Comparison of ENCODE assay signal across 10 cellular contexts in genomic region chr14:93009471-93010117, GRCh38.
A peak's percentile ranks its signal among the peaks of the same experiment; 100 is the strongest.
DNase-seq lines count a peak whose midpoint lies in the region; ATAC-seq and TF ChIP-seq lines count a peak whose summit lies in the region.
"Had no signal": no experiment of that assay in that cellular context is flagged by ENCODE, and none has a peak within 500 bp of the region (broad histone marks: within the 10 kb centered on the region; RNA-seq: fewer than 3 reads in every experiment).

No MANE protein-coding gene starts in this region.

- intact Hi-C loops in left ventricle myocardium inferior (cut with micrococcal nuclease) = no loop called here

- no peak overlapping the region for H3K4me3 ChIP-seq in WERI-Rb-1 (ENCODE audit: low read depth, low read length)
- H3K4me3 ChIP-seq in left ventricle myocardium inferior = no peak overlapping the region
- no peak overlapping the region for H3K4me3 ChIP-seq in rectal smooth muscle tissue (ENCODE audit: low read length)

- H3K4me1 Mint-ChIP-seq in T-cell = peaks cover 23 to 27% (median 26%) of the 10 kb centered on the region in 3 donors

- POLR2A ChIA-PET in T-cell (lab: Charles Lee) = interaction anchor here in 1 of 2 donors (0.5 kb wide), 1 partner anchor 282 kb away, joined by 5 read pairs; no protein-coding TSS in a partner anchor

- H3K9ac ChIP-seq in rectal smooth muscle tissue (ENCODE audit: low read length) = no peak overlapping the region

- H3K27me3 Mint-ChIP-seq in T-cell = no peaks in the 10 kb centered on the region
- H3K27me3 Mint-ChIP-seq: CD4-positive, CD25-positive, alpha-beta regulatory T cell had no signal

- no peaks in the 10 kb centered on the region for H3K9me3 Mint-ChIP-seq in T-cell
- H3K9me3 Mint-ChIP-seq: CD4-positive, CD25-positive, alpha-beta regulatory T cell had no signal

- H3K36me3 ChIP-seq in WERI-Rb-1 (peaks cover 5% of the 10 kb centered on the region; the same call in 1 of the 2 replicates), left ventricle myocardium inferior (no peaks in the 10 kb centered on the region), rectal smooth muscle tissue (ENCODE audit: control insufficient read depth, insufficient read depth, low read length) (no peaks in the 10 kb centered on the region)

- H3K9me3 ChIP-seq in WERI-Rb-1 (ENCODE audit: severe bottlenecking) = no peaks in the 10 kb centered on the region
- no peaks in the 10 kb centered on the region for H3K9me3 ChIP-seq in left ventricle myocardium inferior (replicated peaks)

- TF ChIP-seq CTCF in C4-2B (conservative IDR thresholded peaks at IDR 0.05) (no peak), WERI-Rb-1 (IDR thresholded peaks at IDR 0.05; ENCODE audit: low read depth, low read length) (no peak), left ventricle myocardium inferior (IDR thresholded peaks at IDR 0.05; ENCODE audit: borderline replicate concordance) (no peak)

- CTCF ChIA-PET in T-cell (lab: Charles Lee) = no interaction called here

- ATAC-seq in T-cell (replicated peaks in 1 of 4) = no peak
- no peak for ATAC-seq in HG02623 (IDR thresholded peaks at IDR 0.05; ENCODE audit: unreplicated experiment)
- ATAC-seq: esophagus mucosa had no signal

- H3K27ac ChIP-seq in C4-2B = peak overlapping the region; percentile 98; the same call in 1 of the 2 replicates
- H3K27ac ChIP-seq in WERI-Rb-1 = peak overlapping the region; percentile 91
- H3K27ac ChIP-seq in left ventricle myocardium inferior (replicated peaks) = peak overlapping the region; percentile 87
- peak overlapping the region; percentile 46 for H3K27ac ChIP-seq in rectal smooth muscle tissue (ENCODE audit: low read depth, low read length)

- H3K27me3 ChIP-seq in WERI-Rb-1 (ENCODE audit: insufficient read depth, low read depth, severe bottlenecking) (no peaks in the 10 kb centered on the region), left ventricle myocardium inferior (ENCODE audit: low read depth) (no peaks in the 10 kb centered on the region), rectal smooth muscle tissue (ENCODE audit: control insufficient read depth, insufficient read depth, low read length) (no peaks in the 10 kb centered on the region)

- no peak overlapping the region for H3K27ac Mint-ChIP-seq in T-cell

- H3K36me3 Mint-ChIP-seq in T-cell = peaks cover 12% of the 10 kb centered on the region

- no peak overlapping the region for H3K4me3 Mint-ChIP-seq in T-cell
- H3K4me3 Mint-ChIP-seq: CD4-positive, CD25-positive, alpha-beta regulatory T cell had no signal

- DNase-seq in WERI-Rb-1 (peak; percentile 60), left ventricle myocardium inferior (peak; percentile 65), NCI-H1048 (lab: John Stamatoyannopoulos, UW) (no peak), T-cell (no peak), NCI-H1092 treated with DMSO at 0.1 percent for 48 hours (lab: John Stamatoyannopoulos, UW) (no peak)
- DNase-seq: CD4-positive, CD25-positive, alpha-beta regulatory T cell had no signal

- H3K4me1 ChIP-seq in left ventricle myocardium inferior (peaks cover 100% of the 10 kb centered on the region), rectal smooth muscle tissue (ENCODE audit: control insufficient read depth, insufficient read depth, low read length) (peaks cover 46% of the 10 kb centered on the region)

Comparison
In these comparisons a context has a peak if more than half of its experiments do, and no peak if none do; other contexts are left out.
1. H3K27ac ChIP-seq: peak in every context shown above with its lines; median percentile 98 in C4-2B; 91 in WERI-Rb-1; 87 in left ventricle myocardium inferior; 46 in rectal smooth muscle tissue.
2. DNase-seq: peak in WERI-Rb-1 (single experiment) and left ventricle myocardium inferior (single experiment); none in NCI-H1048 (single experiment), T-cell (0 of 34) and NCI-H1092 treated with DMSO at 0.1 percent for 48 hours (single experiment).